1 cellular context compared by ENCODE assay signal in genomic region chr6:89243331-89243629, GRCh38.
TF ChIP-seq lines count a peak whose summit lies in the region.

No MANE protein-coding gene starts in this region.

TF ChIP-seq in GM12878, 131 proteins besides CTCF, POLR2A, EP300 and RAD21 (continued from another document):
- TF ChIP-seq, protein P1, sequence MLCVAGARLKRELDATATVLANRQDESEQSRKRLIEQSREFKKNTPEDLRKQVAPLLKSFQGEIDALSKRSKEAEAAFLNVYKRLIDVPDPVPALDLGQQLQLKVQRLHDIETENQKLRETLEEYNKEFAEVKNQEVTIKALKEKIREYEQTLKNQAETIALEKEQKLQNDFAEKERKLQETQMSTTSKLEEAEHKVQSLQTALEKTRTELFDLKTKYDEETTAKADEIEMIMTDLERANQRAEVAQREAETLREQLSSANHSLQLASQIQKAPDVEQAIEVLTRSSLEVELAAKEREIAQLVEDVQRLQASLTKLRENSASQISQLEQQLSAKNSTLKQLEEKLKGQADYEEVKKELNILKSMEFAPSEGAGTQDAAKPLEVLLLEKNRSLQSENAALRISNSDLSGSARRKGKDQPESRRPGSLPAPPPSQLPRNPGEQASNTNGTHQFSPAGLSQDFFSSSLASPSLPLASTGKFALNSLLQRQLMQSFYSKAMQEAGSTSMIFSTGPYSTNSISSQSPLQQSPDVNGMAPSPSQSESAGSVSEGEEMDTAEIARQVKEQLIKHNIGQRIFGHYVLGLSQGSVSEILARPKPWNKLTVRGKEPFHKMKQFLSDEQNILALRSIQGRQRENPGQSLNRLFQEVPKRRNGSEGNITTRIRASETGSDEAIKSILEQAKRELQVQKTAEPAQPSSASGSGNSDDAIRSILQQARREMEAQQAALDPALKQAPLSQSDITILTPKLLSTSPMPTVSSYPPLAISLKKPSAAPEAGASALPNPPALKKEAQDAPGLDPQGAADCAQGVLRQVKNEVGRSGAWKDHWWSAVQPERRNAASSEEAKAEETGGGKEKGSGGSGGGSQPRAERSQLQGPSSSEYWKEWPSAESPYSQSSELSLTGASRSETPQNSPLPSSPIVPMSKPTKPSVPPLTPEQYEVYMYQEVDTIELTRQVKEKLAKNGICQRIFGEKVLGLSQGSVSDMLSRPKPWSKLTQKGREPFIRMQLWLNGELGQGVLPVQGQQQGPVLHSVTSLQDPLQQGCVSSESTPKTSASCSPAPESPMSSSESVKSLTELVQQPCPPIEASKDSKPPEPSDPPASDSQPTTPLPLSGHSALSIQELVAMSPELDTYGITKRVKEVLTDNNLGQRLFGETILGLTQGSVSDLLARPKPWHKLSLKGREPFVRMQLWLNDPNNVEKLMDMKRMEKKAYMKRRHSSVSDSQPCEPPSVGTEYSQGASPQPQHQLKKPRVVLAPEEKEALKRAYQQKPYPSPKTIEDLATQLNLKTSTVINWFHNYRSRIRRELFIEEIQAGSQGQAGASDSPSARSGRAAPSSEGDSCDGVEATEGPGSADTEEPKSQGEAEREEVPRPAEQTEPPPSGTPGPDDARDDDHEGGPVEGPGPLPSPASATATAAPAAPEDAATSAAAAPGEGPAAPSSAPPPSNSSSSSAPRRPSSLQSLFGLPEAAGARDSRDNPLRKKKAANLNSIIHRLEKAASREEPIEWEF (IDR thresholded peaks at IDR 0.05; ENCODE audit: insufficient replicate concordance, low read depth, low read length) = no peak
- TF ChIP-seq TCF3 (IDR thresholded peaks at IDR 0.05; ENCODE audit: borderline replicate concordance, insufficient read depth, low read depth, low read length) (no peak), SMARCA5 (IDR thresholded peaks at IDR 0.05) (no peak), REST (IDR thresholded peaks at IDR 0.05; ENCODE audit: low read depth, low read length) (no peak), HDAC2 (IDR thresholded peaks at IDR 0.05) (no peak), BCL11A (IDR thresholded peaks at IDR 0.05; ENCODE audit: low read depth, low read length) (no peak), SUZ12 (IDR thresholded peaks at IDR 0.05; ENCODE audit: unreplicated experiment) (no peak), NR2C1 (IDR thresholded peaks at IDR 0.05) (no peak), TBL1XR1 (IDR thresholded peaks at IDR 0.05; ENCODE audit: low read depth, low read length) (no peak)
